14 cellular contexts compared by ENCODE assay signal in the genomic region with DNA sequence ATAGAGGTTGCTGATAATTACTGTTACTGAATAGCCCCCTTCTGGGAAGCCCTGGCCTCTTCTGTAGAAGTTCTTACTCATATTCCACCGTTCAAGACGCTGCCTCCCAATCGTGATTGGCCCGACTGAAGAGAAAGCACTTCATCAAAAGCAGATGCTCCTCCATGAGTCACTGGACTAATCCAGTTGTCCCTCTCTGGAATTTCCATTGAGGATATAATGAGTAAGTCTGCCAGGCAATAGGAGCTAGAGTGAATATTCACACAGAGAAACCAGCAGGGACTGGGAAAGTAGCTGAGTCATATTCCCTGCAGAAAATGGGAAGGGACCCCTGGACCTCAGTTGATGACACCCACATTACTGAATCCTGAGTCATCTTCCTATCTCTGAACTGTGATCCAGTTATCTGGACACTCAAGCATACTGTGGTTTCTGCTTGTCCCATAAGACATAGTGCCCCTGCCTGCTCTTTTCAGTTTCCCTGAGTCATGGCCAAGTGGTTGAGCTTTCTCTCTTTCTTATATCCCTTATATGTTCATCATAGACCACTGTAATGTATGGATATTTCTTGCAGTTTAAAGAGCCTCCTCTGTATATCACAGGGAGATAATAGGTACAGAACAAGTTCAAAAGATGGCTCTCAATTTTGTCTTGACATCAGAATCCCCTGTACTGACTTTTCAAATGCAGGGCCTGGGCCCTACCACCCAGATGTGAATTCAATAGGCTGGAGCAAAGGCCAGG.
A peak's percentile ranks its signal among the peaks of the same experiment; 100 is the strongest.
DNase-seq lines count a peak whose midpoint lies in the region; ATAC-seq, FAIRE-seq and TF ChIP-seq lines count a peak whose summit lies in the region.
"Had no signal": no experiment of that assay in that cellular context is flagged by ENCODE, and none has a peak within 500 bp of the region (broad histone marks: within the 10 kb centered on the region; RNA-seq: fewer than 3 reads in every experiment).

No MANE protein-coding gene starts in this region.

- no peaks in the 10 kb centered on the region for H3K9me3 Mint-ChIP-seq in activated CD4-positive, alpha-beta memory T cell treated with anti-CD3 and anti-CD28 coated beads for 36 hours
- H3K9me3 Mint-ChIP-seq: stimulated activated naive B cell treated with anti-CD40 and anti-IgM and Interleukin-4, amounts not matched to agents 10 μg/mL and 1 μg/mL and 100 μg/mL, for 72 hours had no signal

- no peak overlapping the region for H3K4me2 ChIP-seq in HepG2 (ENCODE audit: low read depth, low read length)
- H3K4me2 ChIP-seq: KMS-11 had no signal

- no peak overlapping the region for H3K9ac ChIP-seq in HepG2 (ENCODE audit: insufficient read depth, low read depth, low read length)
- H3K9ac ChIP-seq: KMS-11 had no signal

- POLR2A ChIA-PET in HepG2 (lab: Yijun Ruan, JAX): no interaction called here
- POLR2A ChIA-PET in activated CD4-positive, alpha-beta memory T cell treated with anti-CD3 and anti-CD28 coated beads for 36 hours (lab: Charles Lee): no interaction called here

- H3K79me2 ChIP-seq in HepG2 (ENCODE audit: insufficient read depth, low read length): no peaks in the 10 kb centered on the region

- WGBS in body of pancreas, 2 donors: 59 to 60% methylated on average over 4 of the region's 4 CpGs
- 6% methylated on average over 4 of the region's 4 CpGs for WGBS in HepG2 (ENCODE audit: low lambda C conversion rate)

- no peaks in the 10 kb centered on the region for H3K27me3 ChIP-seq in BE2C
- no peaks in the 10 kb centered on the region; the same call in 1 of the 2 replicates for H3K27me3 ChIP-seq in MG63
- H3K27me3 ChIP-seq in body of pancreas: no peaks in the 10 kb centered on the region
- peaks cover 0 to 1% of the 10 kb centered on the region in 2 experiments; a peak in 1 of 5 replicates for H3K27me3 ChIP-seq in HepG2 (ENCODE audit: control insufficient read depth in 1 of 2, insufficient read depth in 2 of 2, low read length in 2 of 2)

- no peak overlapping the region for H2AFZ ChIP-seq in HepG2 (ENCODE audit: low read length)

- TF ChIP-seq RAD21 in HepG2 (CRISPR knock-in tag; IDR thresholded peaks at IDR 0.05): no peak

- no peak overlapping the region for H3K27ac ChIP-seq in body of pancreas
- no peak overlapping the region for H3K27ac ChIP-seq in HepG2 (ENCODE audit: extremely low read length, insufficient read depth, low read length)
- H3K27ac ChIP-seq: coronary artery, KMS-11 had no signal

- no peaks in the 10 kb centered on the region for H4K20me1 ChIP-seq in HepG2 (ENCODE audit: insufficient read depth, low read length)

- FAIRE-seq in HepG2 (lab: Jason Lieb, UNC): no peak
- FAIRE-seq: G401.6 had no signal

- intact Hi-C loops in body of pancreas (cut with DNase I): no loop called here
- intact Hi-C loops in HepG2 (cut with micrococcal nuclease; ENCODE audit: unreplicated experiment): no loop called here
- intact Hi-C loops in activated CD4-positive, alpha-beta memory T cell treated with anti-CD3 and anti-CD28 coated beads for 36 hours (cut with micrococcal nuclease): no loop called here

- in situ Hi-C loops in HepG2 (cut with HindIII; ENCODE audit: extremely low pct_ligation_motif_present, low pct_unique_long_range_greater_than_20kb): no loop called here

- no peak overlapping the region for H3K27ac Mint-ChIP-seq in activated CD4-positive, alpha-beta memory T cell treated with anti-CD3 and anti-CD28 coated beads for 36 hours
- H3K27ac Mint-ChIP-seq: activated B cell treated with CpG ODN at 0.5 μM for 24 hours; nephron progenitor cell; stimulated activated naive B cell treated with anti-CD40 and anti-IgM and Interleukin-4, amounts not matched to agents 10 μg/mL and 1 μg/mL and 100 μg/mL, for 72 hours had no signal

- no peak for TF ChIP-seq CTCF in BE2C (IDR thresholded peaks at IDR 0.05; ENCODE audit: low read depth, low read length)
- TF ChIP-seq CTCF in body of pancreas (IDR thresholded peaks at IDR 0.05): no peak
- TF ChIP-seq CTCF in HepG2 (CRISPR knock-in tag; IDR thresholded peaks at IDR 0.05): no peak

- H3K4me1 ChIP-seq in BE2C (peaks cover 26% of the 10 kb centered on the region), body of pancreas (no peaks in the 10 kb centered on the region), HepG2 (ENCODE audit: insufficient read depth, low read length) (peaks cover 8% of the 10 kb centered on the region; the same call in 1 of the 2 replicates)

- ATAC-seq in body of pancreas: peak; percentile 70
- peak; percentile 72 for ATAC-seq in HepG2
- ATAC-seq in GM21737 (IDR thresholded peaks at IDR 0.05; ENCODE audit: unreplicated experiment): no peak
- ATAC-seq: stimulated activated naive B cell treated with anti-CD40 and anti-IgM and Interleukin-4, amounts not matched to agents 10 μg/mL and 1 μg/mL and 100 μg/mL, for 72 hours had no signal

- DNase-seq in BE2C (peak; percentile 74), MG63 (peak; percentile 68), body of pancreas (peak in 1 of 4 donors; percentile 15), HepG2 (ENCODE audit: low spot score) (peak; percentile 63), NCI-H1092 treated with DMSO at 0.1 percent for 48 hours (lab: John Stamatoyannopoulos, UW) (no peak), SHP77 (lab: John Stamatoyannopoulos, UW) (no peak)
- no peak for DNase-seq in activated CD4-positive, alpha-beta memory T cell treated with anti-CD3 and anti-CD28 coated beads for 36 hours
- DNase-seq: activated B cell treated with CpG ODN at 0.5 μM for 24 hours; nephron progenitor cell; stimulated activated naive B cell treated with anti-CD40 and anti-IgM and Interleukin-4, amounts not matched to agents 10 μg/mL and 1 μg/mL and 100 μg/mL, for 72 hours had no signal

- no peaks in the 10 kb centered on the region for H3K27me3 Mint-ChIP-seq in activated CD4-positive, alpha-beta memory T cell treated with anti-CD3 and anti-CD28 coated beads for 36 hours
- H3K27me3 Mint-ChIP-seq: activated B cell treated with CpG ODN at 0.5 μM for 24 hours; stimulated activated naive B cell treated with anti-CD40 and anti-IgM and Interleukin-4, amounts not matched to agents 10 μg/mL and 1 μg/mL and 100 μg/mL, for 72 hours had no signal

- BruUV-seq in HepG2 (replicated peaks; lab: Mats Ljungman, UMichigan): no TSS peak

- H3K36me3 Mint-ChIP-seq in activated CD4-positive, alpha-beta memory T cell treated with anti-CD3 and anti-CD28 coated beads for 36 hours: no peaks in the 10 kb centered on the region
- H3K36me3 Mint-ChIP-seq: stimulated activated naive B cell treated with anti-CD40 and anti-IgM and Interleukin-4, amounts not matched to agents 10 μg/mL and 1 μg/mL and 100 μg/mL, for 72 hours had no signal

- H3K4me3 Mint-ChIP-seq in activated CD4-positive, alpha-beta memory T cell treated with anti-CD3 and anti-CD28 coated beads for 36 hours: no peak overlapping the region
- H3K4me3 Mint-ChIP-seq: activated B cell treated with CpG ODN at 0.5 μM for 24 hours; nephron progenitor cell; stimulated activated naive B cell treated with anti-CD40 and anti-IgM and Interleukin-4, amounts not matched to agents 10 μg/mL and 1 μg/mL and 100 μg/mL, for 72 hours had no signal

- H3K9me3 ChIP-seq in BE2C (no peaks in the 10 kb centered on the region), MG63 (no peaks in the 10 kb centered on the region), body of pancreas (no peaks in the 10 kb centered on the region), HepG2 (ENCODE audit: low read length) (no peaks in the 10 kb centered on the region)

- CTCF ChIA-PET in HepG2 (lab: Yijun Ruan, JAX; ENCODE audit: low intra/inter-chr PET ratio, low total read pairs): no interaction called here
- CTCF ChIA-PET in activated CD4-positive, alpha-beta memory T cell treated with anti-CD3 and anti-CD28 coated beads for 36 hours (lab: Charles Lee): no interaction called here

- TF ChIP-seq EP300 in HepG2 (IDR thresholded peaks at IDR 0.05; ENCODE audit: low read depth in 2 of 2, low read length in 2 of 2) (no peak), HepG2 (CRISPR knock-in tag; IDR thresholded peaks at IDR 0.05; ENCODE audit: borderline replicate concordance) (no peak)

- no peak for TF ChIP-seq POLR2A in body of pancreas (IDR thresholded peaks at IDR 0.05)
- no peak for TF ChIP-seq POLR2A in HepG2 (IDR thresholded peaks at IDR 0.05; ENCODE audit: insufficient read depth in 1 of 2, low read depth in 2 of 2, low read length in 2 of 2)

- no peaks in the 10 kb centered on the region for H3K4me1 Mint-ChIP-seq in activated CD4-positive, alpha-beta memory T cell treated with anti-CD3 and anti-CD28 coated beads for 36 hours (ENCODE audit: low read depth)
- H3K4me1 Mint-ChIP-seq: activated B cell treated with CpG ODN at 0.5 μM for 24 hours; nephron progenitor cell; stimulated activated naive B cell treated with anti-CD40 and anti-IgM and Interleukin-4, amounts not matched to agents 10 μg/mL and 1 μg/mL and 100 μg/mL, for 72 hours had no signal

- no peaks in the 10 kb centered on the region for H3K36me3 ChIP-seq in BE2C
- no peaks in the 10 kb centered on the region for H3K36me3 ChIP-seq in MG63
- no peaks in the 10 kb centered on the region for H3K36me3 ChIP-seq in body of pancreas (replicated peaks in 1 of 2; ENCODE audit: insufficient read depth in 1 of 2, low read depth in 2 of 2)
- H3K36me3 ChIP-seq in HepG2 (replicated peaks in 1 of 2; ENCODE audit: control insufficient read depth in 1 of 2, insufficient read depth in 2 of 2, low read length in 2 of 2): no peaks in the 10 kb centered on the region

- no peak overlapping the region for H3K4me3 ChIP-seq in BE2C (ENCODE audit: low read depth, low read length)
- H3K4me3 ChIP-seq in MG63: no peak overlapping the region
- H3K4me3 ChIP-seq in body of pancreas: no peak overlapping the region
- H3K4me3 ChIP-seq in HepG2 (replicated peaks in 1 of 3; ENCODE audit: insufficient read depth in 1 of 3, low read depth in 2 of 3, low read length in 3 of 3): no peak overlapping the region
- H3K4me3 ChIP-seq: coronary artery had no signal

TF ChIP-seq in HepG2, 621 proteins besides CTCF, POLR2A, EP300 and RAD21 (continues in another document):
- TF ChIP-seq FOXK2 (IDR thresholded peaks at IDR 0.05): no peak
- TF ChIP-seq, protein P1, sequence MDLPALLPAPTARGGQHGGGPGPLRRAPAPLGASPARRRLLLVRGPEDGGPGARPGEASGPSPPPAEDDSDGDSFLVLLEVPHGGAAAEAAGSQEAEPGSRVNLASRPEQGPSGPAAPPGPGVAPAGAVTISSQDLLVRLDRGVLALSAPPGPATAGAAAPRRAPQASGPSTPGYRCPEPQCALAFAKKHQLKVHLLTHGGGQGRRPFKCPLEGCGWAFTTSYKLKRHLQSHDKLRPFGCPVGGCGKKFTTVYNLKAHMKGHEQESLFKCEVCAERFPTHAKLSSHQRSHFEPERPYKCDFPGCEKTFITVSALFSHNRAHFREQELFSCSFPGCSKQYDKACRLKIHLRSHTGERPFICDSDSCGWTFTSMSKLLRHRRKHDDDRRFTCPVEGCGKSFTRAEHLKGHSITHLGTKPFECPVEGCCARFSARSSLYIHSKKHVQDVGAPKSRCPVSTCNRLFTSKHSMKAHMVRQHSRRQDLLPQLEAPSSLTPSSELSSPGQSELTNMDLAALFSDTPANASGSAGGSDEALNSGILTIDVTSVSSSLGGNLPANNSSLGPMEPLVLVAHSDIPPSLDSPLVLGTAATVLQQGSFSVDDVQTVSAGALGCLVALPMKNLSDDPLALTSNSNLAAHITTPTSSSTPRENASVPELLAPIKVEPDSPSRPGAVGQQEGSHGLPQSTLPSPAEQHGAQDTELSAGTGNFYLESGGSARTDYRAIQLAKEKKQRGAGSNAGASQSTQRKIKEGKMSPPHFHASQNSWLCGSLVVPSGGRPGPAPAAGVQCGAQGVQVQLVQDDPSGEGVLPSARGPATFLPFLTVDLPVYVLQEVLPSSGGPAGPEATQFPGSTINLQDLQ (CRISPR knock-in tag; IDR thresholded peaks at IDR 0.05): no peak

Comparison
In these comparisons a context has a peak if more than half of its experiments do, and no peak if none do; other contexts are left out.
1. DNase-seq: peak in BE2C (single experiment), MG63 (single experiment) and HepG2 (single experiment); none in NCI-H1092 treated with DMSO at 0.1 percent for 48 hours (single experiment), SHP77 (0 of 2) and activated CD4-positive, alpha-beta memory T cell treated with anti-CD3 and anti-CD28 coated beads for 36 hours (single experiment).